ENCODE assay signal across 9 cellular contexts in genomic region chr14:53218161-53218560, GRCh38.
DNase-seq lines count a peak whose midpoint lies in the region; ATAC-seq and TF ChIP-seq lines count a peak whose summit lies in the region.
"Had no signal": no experiment of that assay in that cellular context is flagged by ENCODE, and none has a peak within 500 bp of the region (broad histone marks: within the 10 kb centered on the region; RNA-seq: fewer than 3 reads in every experiment).

No MANE protein-coding gene starts in this region.

- CTCF ChIA-PET in OCI-LY7 (lab: Charles Lee; ENCODE audit: unreplicated experiment) = interaction anchor here (0.6 kb wide), 2 partner anchors 11 to 297 kb away, joined by 5 to 6 read pairs; no protein-coding TSS in a partner anchor

- TF ChIP-seq POLR2A in esophagus muscularis mucosa (IDR thresholded peaks at IDR 0.05; ENCODE audit: low read depth) = no peak

- H2AFZ ChIP-seq in OCI-LY7 (ENCODE audit: low read length) = peak overlapping the region; percentile 90

- DNase-seq in OCI-LY7 (ENCODE audit: low spot score) (peak; percentile 1), esophagus muscularis mucosa (ENCODE audit: extremely low spot score) (no peak), H4 (ENCODE audit: low spot score) (no peak)
- no peak for DNase-seq in activated CD8-positive, alpha-beta memory T cell treated with anti-CD3 and anti-CD28 coated beads, Interleukin-2, amount 50 U/mL, for 4 hours

- BruUV-seq in OCI-LY7 (replicated peaks; lab: Mats Ljungman, UMichigan) = no TSS peak

- no peaks in the 10 kb centered on the region for H3K9me2 ChIP-seq in OCI-LY7 (ENCODE audit: insufficient read depth, low read length)

- H4K20me1 ChIP-seq in OCI-LY7 (ENCODE audit: insufficient read depth, low read length) = no peaks in the 10 kb centered on the region

- ATAC-seq in HG03439 (IDR thresholded peaks at IDR 0.05; ENCODE audit: unreplicated experiment) = no peak
- no peak for ATAC-seq in GM21367 (IDR thresholded peaks at IDR 0.05; ENCODE audit: unreplicated experiment)

- intact Hi-C loops in OCI-LY7 (cut with micrococcal nuclease; ENCODE audit: unreplicated experiment) (loop anchor here (5.0 kb wide), 1 partner anchor 66 kb away; the partner anchor contains the start of gene DDHD1), esophagus muscularis mucosa (cut with DNase I) (no loop called here)

- POLR2A ChIA-PET in OCI-LY7 (lab: Charles Lee) = interaction anchor here (0.6 to 2.0 kb wide), 6 partner anchors 14 to 576 kb away, joined by 3 to 7 read pairs (median 4); no protein-coding TSS in a partner anchor

- 77% methylated on average over 2 of the region's 2 CpGs for WGBS in esophagus muscularis mucosa

- peak overlapping the region; percentile 70 for H3K4me3 ChIP-seq in OCI-LY7 (ENCODE audit: low read depth, low read length, poor library complexity, severe bottlenecking)
- peak overlapping the region; percentile 59 to 81 (median 67) for H3K4me3 ChIP-seq in esophagus muscularis mucosa
- peak overlapping the region; percentile 76 for H3K4me3 ChIP-seq in rectal smooth muscle tissue (ENCODE audit: low read length)

- no peak for TF ChIP-seq EP300 in esophagus muscularis mucosa (IDR thresholded peaks at IDR 0.05)

- H3K27me3 ChIP-seq in esophagus muscularis mucosa = no peaks in the 10 kb centered on the region
- no peaks in the 10 kb centered on the region for H3K27me3 ChIP-seq in rectal smooth muscle tissue (ENCODE audit: control insufficient read depth, insufficient read depth, low read length)
- H3K27me3 ChIP-seq: gastroesophageal sphincter had no signal

- H3K4me1 ChIP-seq in ES-I3 (ENCODE audit: insufficient read depth, low read length) (no peaks in the 10 kb centered on the region), OCI-LY7 (ENCODE audit: insufficient read depth, low read length, poor library complexity, severe bottlenecking) (peaks cover 8% of the 10 kb centered on the region), esophagus muscularis mucosa (peaks cover 0 to 10% (median 7%) of the 10 kb centered on the region in 4 donors), rectal smooth muscle tissue (ENCODE audit: control insufficient read depth, insufficient read depth, low read length) (no peaks in the 10 kb centered on the region)

- peak overlapping the region; percentile 16 for H3K27ac ChIP-seq in OCI-LY7 (ENCODE audit: low read depth, low read length, poor library complexity, severe bottlenecking)
- H3K27ac ChIP-seq in esophagus muscularis mucosa (replicated peaks in 1 of 4) = peak overlapping the region in 2 of 4 donors; percentile 50 to 63
- H3K27ac ChIP-seq in rectal smooth muscle tissue (ENCODE audit: low read depth, low read length) = no peak overlapping the region

- H3K4me2 ChIP-seq in OCI-LY7 (ENCODE audit: low read length) = peak overlapping the region; percentile 77

- H3K36me3 ChIP-seq in ES-I3 (ENCODE audit: insufficient read depth, low read length) = no peaks in the 10 kb centered on the region
- H3K36me3 ChIP-seq in OCI-LY7 (ENCODE audit: insufficient read depth, low read length) = no peaks in the 10 kb centered on the region
- H3K36me3 ChIP-seq in esophagus muscularis mucosa = no peaks in the 10 kb centered on the region
- H3K36me3 ChIP-seq in rectal smooth muscle tissue (ENCODE audit: control insufficient read depth, insufficient read depth, low read length) = no peaks in the 10 kb centered on the region
- H3K36me3 ChIP-seq: gastroesophageal sphincter had no signal

- H3K9me3 ChIP-seq in ES-I3 (ENCODE audit: control insufficient read depth, insufficient read depth, low read length) = no peaks in the 10 kb centered on the region
- peaks cover 6% of the 10 kb centered on the region; the same call in 1 of the 2 replicates for H3K9me3 ChIP-seq in OCI-LY7 (ENCODE audit: low read length)
- no peaks in the 10 kb centered on the region for H3K9me3 ChIP-seq in esophagus muscularis mucosa
- H3K9me3 ChIP-seq: gastroesophageal sphincter had no signal

- no peaks in the 10 kb centered on the region for H3K79me2 ChIP-seq in OCI-LY7 (ENCODE audit: insufficient read depth, low read depth, low read length)

- H3K9ac ChIP-seq in ES-I3 (ENCODE audit: low read depth, low read length) (peak overlapping the region; percentile 66), rectal smooth muscle tissue (ENCODE audit: low read length) (peak overlapping the region; percentile 30)

- TF ChIP-seq CTCF in OCI-LY7 (conservative IDR thresholded peaks at IDR 0.05; ENCODE audit: low read length) (no peak), esophagus muscularis mucosa (IDR thresholded peaks at IDR 0.05) (no peak)
